9 cellular contexts compared by ENCODE assay signal in genomic region chr2:55590810-55591440, GRCh38. TPM values are rescaled to one million over a fixed set of nuclear protein-coding genes. Genes with fewer than 3 reads are reported as not detected.
DNase-seq lines count a peak whose midpoint lies in the region; ATAC-seq lines count a peak whose summit lies in the region.
"Had no signal": no experiment of that assay in that cellular context is flagged by ENCODE, and none has a peak within 500 bp of the region (broad histone marks: within the 10 kb centered on the region; RNA-seq: fewer than 3 reads in every experiment).

No MANE protein-coding gene starts in this region.

- H3K4me1 Mint-ChIP-seq in activated T-cell treated with anti-CD3 and anti-CD28 coated beads, Interleukin-2, amount 50 U/mL, for 24 hours (ENCODE audit: low read depth): peaks cover 53% of the 10 kb centered on the region
- H3K4me1 Mint-ChIP-seq in activated naive CD8-positive, alpha-beta T cell treated with anti-CD3 and anti-CD28 coated beads, Interleukin-2, amount 50 U/mL, for 24 hours: peaks cover 44% of the 10 kb centered on the region
- H3K4me1 Mint-ChIP-seq in stimulated activated naive B cell treated with anti-CD40 and anti-IgM and Interleukin-4, amounts not matched to agents 10 μg/mL and 1 μg/mL and 100 μg/mL, for 72 hours: peaks cover 1 to 12% of the 10 kb centered on the region in 2 donors

- H3K36me3 Mint-ChIP-seq in activated T-cell treated with anti-CD3 and anti-CD28 coated beads, Interleukin-2, amount 50 U/mL, for 24 hours (ENCODE audit: low read depth): peaks cover 63% of the 10 kb centered on the region
- peaks cover 25% of the 10 kb centered on the region for H3K36me3 Mint-ChIP-seq in activated naive CD8-positive, alpha-beta T cell treated with anti-CD3 and anti-CD28 coated beads, Interleukin-2, amount 50 U/mL, for 24 hours (ENCODE audit: low read depth)
- peaks cover 4 to 12% of the 10 kb centered on the region in 2 donors for H3K36me3 Mint-ChIP-seq in stimulated activated naive B cell treated with anti-CD40 and anti-IgM and Interleukin-4, amounts not matched to agents 10 μg/mL and 1 μg/mL and 100 μg/mL, for 72 hours

- H3K27me3 Mint-ChIP-seq in activated T-cell treated with anti-CD3 and anti-CD28 coated beads, Interleukin-2, amount 50 U/mL, for 24 hours: no peaks in the 10 kb centered on the region
- H3K27me3 Mint-ChIP-seq in activated naive CD8-positive, alpha-beta T cell treated with anti-CD3 and anti-CD28 coated beads, Interleukin-2, amount 50 U/mL, for 24 hours: no peaks in the 10 kb centered on the region
- no peaks in the 10 kb centered on the region for H3K27me3 Mint-ChIP-seq in stimulated activated naive B cell treated with anti-CD40 and anti-IgM and Interleukin-4, amounts not matched to agents 10 μg/mL and 1 μg/mL and 100 μg/mL, for 72 hours

- H3K4me3 Mint-ChIP-seq in activated T-cell treated with anti-CD3 and anti-CD28 coated beads, Interleukin-2, amount 50 U/mL, for 24 hours: no peak overlapping the region
- no peak overlapping the region for H3K4me3 Mint-ChIP-seq in activated naive CD8-positive, alpha-beta T cell treated with anti-CD3 and anti-CD28 coated beads, Interleukin-2, amount 50 U/mL, for 24 hours
- no peak overlapping the region for H3K4me3 Mint-ChIP-seq in stimulated activated naive B cell treated with anti-CD40 and anti-IgM and Interleukin-4, amounts not matched to agents 10 μg/mL and 1 μg/mL and 100 μg/mL, for 72 hours

- no peak for DNase-seq in activated T-cell treated with anti-CD3 and anti-CD28 coated beads, Interleukin-2, amount 50 U/mL, for 24 hours
- no peak for DNase-seq in activated T-cell treated with anti-CD3 and anti-CD28 coated beads for 4 hours
- no peak for DNase-seq in activated naive CD8-positive, alpha-beta T cell treated with anti-CD3 and anti-CD28 coated beads, Interleukin-2, amount 50 U/mL, for 24 hours
- no peak for DNase-seq in stimulated activated naive B cell treated with anti-CD40 and anti-IgM and Interleukin-4, amounts not matched to agents 10 μg/mL and 1 μg/mL and 100 μg/mL, for 72 hours
- DNase-seq in RPMI8226: no peak
- DNase-seq in activated effector memory CD4-positive, alpha-beta T cell treated with anti-CD3 and anti-CD28 coated beads, Interleukin-2, amount 50 U/mL, for 16 hours: no peak
- DNase-seq in left lobe of liver (ENCODE audit: low spot score): no peak
- DNase-seq: left lung had no signal

- peak overlapping the region; percentile 88 for H3K27ac Mint-ChIP-seq in activated T-cell treated with anti-CD3 and anti-CD28 coated beads, Interleukin-2, amount 50 U/mL, for 24 hours
- H3K27ac Mint-ChIP-seq in activated naive CD8-positive, alpha-beta T cell treated with anti-CD3 and anti-CD28 coated beads, Interleukin-2, amount 50 U/mL, for 24 hours: peak overlapping the region; percentile 46
- no peak overlapping the region for H3K27ac Mint-ChIP-seq in stimulated activated naive B cell treated with anti-CD40 and anti-IgM and Interleukin-4, amounts not matched to agents 10 μg/mL and 1 μg/mL and 100 μg/mL, for 72 hours

- H3K9me3 Mint-ChIP-seq in activated T-cell treated with anti-CD3 and anti-CD28 coated beads, Interleukin-2, amount 50 U/mL, for 24 hours: no peaks in the 10 kb centered on the region
- H3K9me3 Mint-ChIP-seq in activated naive CD8-positive, alpha-beta T cell treated with anti-CD3 and anti-CD28 coated beads, Interleukin-2, amount 50 U/mL, for 24 hours: no peaks in the 10 kb centered on the region
- no peaks in the 10 kb centered on the region for H3K9me3 Mint-ChIP-seq in stimulated activated naive B cell treated with anti-CD40 and anti-IgM and Interleukin-4, amounts not matched to agents 10 μg/mL and 1 μg/mL and 100 μg/mL, for 72 hours

- ATAC-seq in HG03280 (IDR thresholded peaks at IDR 0.05; ENCODE audit: unreplicated experiment): peak; percentile 77
- ATAC-seq in activated naive CD8-positive, alpha-beta T cell treated with anti-CD3 and anti-CD28 coated beads, Interleukin-2, amount 50 U/mL, for 24 hours: peak; percentile 100
- ATAC-seq in stimulated activated naive B cell treated with anti-CD40 and anti-IgM and Interleukin-4, amounts not matched to agents 10 μg/mL and 1 μg/mL and 100 μg/mL, for 72 hours (replicated peaks): peak; percentile 77 to 85
- no peak for ATAC-seq in left lobe of liver
- ATAC-seq: left lung had no signal

RNA-seq across cellular contexts. Expression of gene PPP4R3B, which starts 26.5 kb away (rescaled TPM):
- total RNA-seq in left lobe of liver: 38.7 TPM
